8 cellular contexts compared by ENCODE assay signal in genomic region chr4:1012031-1012739, GRCh38. TPM values are rescaled to one million over a fixed set of nuclear protein-coding genes. Genes with fewer than 3 reads are reported as not detected.
DNase-seq lines count a peak whose midpoint lies in the region; ATAC-seq and TF ChIP-seq lines count a peak whose summit lies in the region.

No MANE protein-coding gene starts in this region.

- in situ Hi-C loops in HAP-1 (cut with MboI; ENCODE audit: low sequenced_read_pairs): no loop called here

- TF ChIP-seq CTCF in activated B cell treated with CpG ODN at 0.5 μM for 24 hours (IDR thresholded peaks at IDR 0.05) (no peak), neural cell (IDR thresholded peaks at IDR 0.05; ENCODE audit: poor library complexity, severe bottlenecking) (no peak)

- H2AFZ ChIP-seq in neural cell (ENCODE audit: low read depth, low read length): no peak overlapping the region

- no peaks in the 10 kb centered on the region for H3K9me2 ChIP-seq in neural cell (ENCODE audit: insufficient read depth, low read length)

- intact Hi-C loops in activated B cell treated with CpG ODN at 0.5 μM for 24 hours (cut with micrococcal nuclease): loop anchor here (1.0 to 5.0 kb wide), 4 partner anchors 9 to 1230 kb away; partner anchors contain the start of genes HAUS3, POLN, TACC3 and TMEM129

- H3K79me2 ChIP-seq in neural cell (replicated peaks; ENCODE audit: insufficient read depth, low read length): no peaks in the 10 kb centered on the region

- no peaks in the 10 kb centered on the region for H3K9me3 ChIP-seq in HAP-1
- no peaks in the 10 kb centered on the region for H3K9me3 ChIP-seq in effector memory CD4-positive, alpha-beta T cell (ENCODE audit: control insufficient read depth, low read length)
- H3K9me3 ChIP-seq in neural cell (ENCODE audit: low read length): no peaks in the 10 kb centered on the region

- H3F3A ChIP-seq in neural cell (ENCODE audit: insufficient read depth, low read length, poor library complexity, severe bottlenecking): no peaks in the 10 kb centered on the region

- H3K36me3 ChIP-seq in HAP-1 (replicated peaks) (peaks cover 10% of the 10 kb centered on the region), neural cell (ENCODE audit: insufficient read depth, low read length) (no peaks in the 10 kb centered on the region)
- no peaks in the 10 kb centered on the region for H3K36me3 ChIP-seq in effector memory CD4-positive, alpha-beta T cell (ENCODE audit: control insufficient read depth, insufficient read depth, low read length)

- DNase-seq in A172 (ENCODE audit: low spot score) (peak; percentile 43), HAP-1 (ENCODE audit: low spot score in 2 of 2) (peak; percentile 9 to 64), activated B cell treated with CpG ODN at 0.5 μM for 24 hours (no peak)
- DNase-seq in effector memory CD4-positive, alpha-beta T cell: peak; percentile 20 to 32 (median 31)

- POLR2A ChIA-PET in activated B cell treated with CpG ODN at 0.5 μM for 24 hours (lab: Charles Lee): interaction anchor here (1.2 kb wide), 1 partner anchor 9 kb away, joined by 4 read pairs; no protein-coding TSS in a partner anchor

- no peak for TF ChIP-seq EP300 in neural cell (conservative IDR thresholded peaks at IDR 0.05; ENCODE audit: poor library complexity, severe bottlenecking)

- TF ChIP-seq RAD21 in neural cell (conservative IDR thresholded peaks at IDR 0.05): no peak

- H3K27me3 Mint-ChIP-seq in activated B cell treated with CpG ODN at 0.5 μM for 24 hours: peaks cover 12% of the 10 kb centered on the region

- peaks cover 13% of the 10 kb centered on the region for H3K4me1 ChIP-seq in HAP-1
- peaks cover 19% of the 10 kb centered on the region for H3K4me1 ChIP-seq in effector memory CD4-positive, alpha-beta T cell (ENCODE audit: control insufficient read depth, insufficient read depth, low read length, poor library complexity, severe bottlenecking)

- peaks cover 1% of the 10 kb centered on the region for H3K36me3 Mint-ChIP-seq in activated B cell treated with CpG ODN at 0.5 μM for 24 hours (ENCODE audit: low read depth)

- H3K9ac ChIP-seq in neural cell (ENCODE audit: low read length): no peak overlapping the region

- no peak overlapping the region for H3K4me2 ChIP-seq in neural cell (ENCODE audit: low read length)

- CTCF ChIA-PET in activated B cell treated with CpG ODN at 0.5 μM for 24 hours (lab: Charles Lee): no interaction called here

- no peak overlapping the region for H3K27ac Mint-ChIP-seq in activated B cell treated with CpG ODN at 0.5 μM for 24 hours

- ATAC-seq in activated B cell treated with CpG ODN at 0.5 μM for 24 hours (ENCODE audit: low read depth) (no peak), HG02798 (IDR thresholded peaks at IDR 0.05; ENCODE audit: poor library complexity, unreplicated experiment) (no peak), GM21423 (IDR thresholded peaks at IDR 0.05; ENCODE audit: unreplicated experiment) (no peak), GM21786 (IDR thresholded peaks at IDR 0.05; ENCODE audit: unreplicated experiment) (no peak)

- H3K9me3 Mint-ChIP-seq in activated B cell treated with CpG ODN at 0.5 μM for 24 hours: no peaks in the 10 kb centered on the region

- H3K27me3 ChIP-seq in HAP-1 (ENCODE audit: low read depth) (peaks cover 10% of the 10 kb centered on the region), neural cell (ENCODE audit: insufficient read depth, low read depth, low read length) (peaks cover 32% of the 10 kb centered on the region)
- peaks cover 5% of the 10 kb centered on the region for H3K27me3 ChIP-seq in effector memory CD4-positive, alpha-beta T cell (replicated peaks; ENCODE audit: control insufficient read depth, insufficient read depth, low read length, poor library complexity, severe bottlenecking)

- peak overlapping the region; percentile 75 for H3K4me3 Mint-ChIP-seq in activated B cell treated with CpG ODN at 0.5 μM for 24 hours

- H3K4me3 ChIP-seq in HAP-1 (peak overlapping the region; percentile 54), neural cell (ENCODE audit: low read length) (no peak overlapping the region)
- peak overlapping the region; percentile 68 for H3K4me3 ChIP-seq in effector memory CD4-positive, alpha-beta T cell (ENCODE audit: insufficient read depth, low read depth, low read length, poor library complexity, severe bottlenecking)

- no peaks in the 10 kb centered on the region for H4K20me1 ChIP-seq in neural cell (ENCODE audit: insufficient read depth)

- peaks cover 15% of the 10 kb centered on the region for H3K4me1 Mint-ChIP-seq in activated B cell treated with CpG ODN at 0.5 μM for 24 hours

- H3K27ac ChIP-seq in effector memory CD4-positive, alpha-beta T cell (ENCODE audit: insufficient read depth, low read length, poor library complexity, severe bottlenecking): no peak overlapping the region
- H3K27ac ChIP-seq in neural cell (ENCODE audit: low read length): no peak overlapping the region

TF ChIP-seq in neural cell, 6 proteins besides CTCF, POLR2A, EP300 and RAD21:
- TF ChIP-seq MXI1 (conservative IDR thresholded peaks at IDR 0.05; ENCODE audit: poor library complexity, severe bottlenecking) (no peak), SMC3 (conservative IDR thresholded peaks at IDR 0.05; ENCODE audit: poor library complexity) (no peak), EZH2 (IDR thresholded peaks at IDR 0.05; ENCODE audit: borderline replicate concordance, insufficient read depth, low read length, poor library complexity, severe bottlenecking) (peak; percentile 39)

RNA-seq across cellular contexts. Expression of gene FGFRL1, which starts 0.8 kb away (rescaled TPM):
- 85.0 and 102 TPM in 2 replicates for total RNA-seq in A172 (2014; rRNA removed; shearing (Covaris generic))
- 4.2 and 5.6 TPM in 2 replicates for total RNA-seq in activated B cell treated with CpG ODN at 0.5 μM for 24 hours
- polyA plus RNA-seq in neural cell: 0.97 and 3.3 TPM in 2 replicates
- 0.46 and 0.73 TPM in 2 replicates for polyA minus RNA-seq in neural cell

RNA-seq across cellular contexts. Expression of gene SLC26A1, which starts 19.0 kb away (rescaled TPM):
- total RNA-seq in A172 (2014; rRNA removed; shearing (Covaris generic)): 0.41 TPM in 1 of 2 replicates, not detected in the other
- 0.15 TPM in 1 of 2 replicates, not detected in the other for total RNA-seq in activated B cell treated with CpG ODN at 0.5 μM for 24 hours
- polyA plus RNA-seq in neural cell: 0.12 and 1.1 TPM in 2 replicates
- polyA minus RNA-seq in neural cell: 0.49 and 0.69 TPM in 2 replicates

RNA-seq across cellular contexts. Expression of gene IDUA, which starts 25.3 kb away (rescaled TPM):
- total RNA-seq in A172 (2014; rRNA removed; shearing (Covaris generic)): 14.1 and 16.1 TPM in 2 replicates
- 24.7 and 32.9 TPM in 2 replicates for total RNA-seq in activated B cell treated with CpG ODN at 0.5 μM for 24 hours
- polyA plus RNA-seq in neural cell: 11.8 and 12.7 TPM in 2 replicates
- 12.4 and 13.1 TPM in 2 replicates for polyA minus RNA-seq in neural cell

RNA-seq across cellular contexts. Expression of gene DGKQ, which starts 38.8 kb away (rescaled TPM):
- 17.4 and 25.0 TPM in 2 replicates for total RNA-seq in A172 (2014; rRNA removed; shearing (Covaris generic))
- 16.3 and 16.4 TPM in 2 replicates for total RNA-seq in activated B cell treated with CpG ODN at 0.5 μM for 24 hours
- 32.4 and 46.0 TPM in 2 replicates for polyA plus RNA-seq in neural cell
- 18.9 and 20.5 TPM in 2 replicates for polyA minus RNA-seq in neural cell

Comparison
In these comparisons a context has a peak if more than half of its experiments do, and no peak if none do; other contexts are left out.
1. RNA of gene FGFRL1, which starts 0.8 kb away (total RNA-seq): 85.0 to 102 TPM in A172; 4.2 to 5.6 TPM in activated B cell treated with CpG ODN at 0.5 μM for 24 hours; every median in the first group is over 10 times any median in the second.